Comparison of ENCODE assay signal across 8 cellular contexts in genomic region chr20:47318027-47318595, GRCh38. TPM values are rescaled to one million over a fixed set of nuclear protein-coding genes. Genes with fewer than 3 reads are reported as not detected.
DNase-seq lines count a peak whose midpoint lies in the region; ATAC-seq and TF ChIP-seq lines count a peak whose summit lies in the region.

No MANE protein-coding gene starts in this region.

- H3K27me3 Mint-ChIP-seq in stimulated activated naive CD8-positive, alpha-beta T cell treated with anti-CD3 and anti-CD28 coated beads, Interleukin-15, Interleukin-2, amounts not matched to agents 100 ng/mL and 50 ng/mL, for 24 hours, result no peaks in the 10 kb centered on the region

- 53 to 60% methylated on average over 7 of the region's 7 CpGs for WGBS in body of pancreas, 2 donors

- ATAC-seq in stimulated activated naive CD8-positive, alpha-beta T cell treated with anti-CD3 and anti-CD28 coated beads, Interleukin-15, Interleukin-2, amounts not matched to agents 100 U/mL and 50 U/mL, for 24 hours, result no peak
- ATAC-seq in body of pancreas, result peak; percentile 23

- DNase-seq in stimulated activated naive CD8-positive, alpha-beta T cell treated with anti-CD3 and anti-CD28 coated beads, Interleukin-15, Interleukin-2, amounts not matched to agents 100 U/mL and 50 U/mL, for 24 hours, result no peak
- peak in 1 of 4 donors; percentile 35 for DNase-seq in body of pancreas
- DNase-seq in iris pigment epithelial cell (ENCODE audit: low read depth), result peak; percentile 87
- DNase-seq in activated CD4-positive, alpha-beta T cell treated with anti-CD3 and anti-CD28 coated beads for 4 hours, result no peak
- DNase-seq in NCI-H1048 (lab: John Stamatoyannopoulos, UW), result no peak
- DNase-seq in NCI-H1092 treated with DMSO at 0.1 percent for 48 hours (lab: John Stamatoyannopoulos, UW), result no peak

- TF ChIP-seq CTCF in body of pancreas (IDR thresholded peaks at IDR 0.05), result no peak

- intact Hi-C loops in body of pancreas (cut with DNase I), result no loop called here

- peak overlapping the region; percentile 79 to 97 (median 83) for H3K9ac ChIP-seq in subcutaneous abdominal adipose tissue (ENCODE audit: low read length in 5 of 5)

- no peaks in the 10 kb centered on the region for H3K9me3 Mint-ChIP-seq in stimulated activated naive CD8-positive, alpha-beta T cell treated with anti-CD3 and anti-CD28 coated beads, Interleukin-15, Interleukin-2, amounts not matched to agents 100 ng/mL and 50 ng/mL, for 24 hours

- no peak for TF ChIP-seq POLR2A in body of pancreas (IDR thresholded peaks at IDR 0.05)

- H3K4me1 ChIP-seq in body of pancreas (peaks cover 77% of the 10 kb centered on the region), subcutaneous abdominal adipose tissue (ENCODE audit: control insufficient read depth in 5 of 5, insufficient read depth in 5 of 5, low read length in 5 of 5) (peaks cover 27 to 70% (median 62%) of the 10 kb centered on the region in 5 donors)

- H3K27ac ChIP-seq in body of pancreas, result peak overlapping the region; percentile 88 to 96 (median 92)
- peak overlapping the region; percentile 99 for H3K27ac ChIP-seq in subcutaneous abdominal adipose tissue (ENCODE audit: low read depth, low read length)

- peak overlapping the region; percentile 95 for H3K27ac Mint-ChIP-seq in stimulated activated naive CD8-positive, alpha-beta T cell treated with anti-CD3 and anti-CD28 coated beads, Interleukin-15, Interleukin-2, amounts not matched to agents 100 ng/mL and 50 ng/mL, for 24 hours

- no peaks in the 10 kb centered on the region for H3K9me3 ChIP-seq in body of pancreas
- H3K9me3 ChIP-seq in subcutaneous abdominal adipose tissue (ENCODE audit: control insufficient read depth in 5 of 5, low read length in 5 of 5), result no peaks in the 10 kb centered on the region

- peak overlapping the region; percentile 54 for H3K4me3 Mint-ChIP-seq in stimulated activated naive CD8-positive, alpha-beta T cell treated with anti-CD3 and anti-CD28 coated beads, Interleukin-15, Interleukin-2, amounts not matched to agents 100 ng/mL and 50 ng/mL, for 24 hours

- no peaks in the 10 kb centered on the region for H3K27me3 ChIP-seq in body of pancreas
- no peaks in the 10 kb centered on the region for H3K27me3 ChIP-seq in subcutaneous abdominal adipose tissue (ENCODE audit: control insufficient read depth in 5 of 5, insufficient read depth in 4 of 5, low read length in 5 of 5)

- H3K4me1 Mint-ChIP-seq in stimulated activated naive CD8-positive, alpha-beta T cell treated with anti-CD3 and anti-CD28 coated beads, Interleukin-15, Interleukin-2, amounts not matched to agents 100 ng/mL and 50 ng/mL, for 24 hours (ENCODE audit: low read depth), result peaks cover 68% of the 10 kb centered on the region

- H3K36me3 Mint-ChIP-seq in stimulated activated naive CD8-positive, alpha-beta T cell treated with anti-CD3 and anti-CD28 coated beads, Interleukin-15, Interleukin-2, amounts not matched to agents 100 ng/mL and 50 ng/mL, for 24 hours (ENCODE audit: low read depth), result peaks cover 12% of the 10 kb centered on the region

- H3K36me3 ChIP-seq in body of pancreas (replicated peaks in 1 of 2; ENCODE audit: insufficient read depth in 1 of 2, low read depth in 2 of 2) (no peaks in the 10 kb centered on the region), subcutaneous abdominal adipose tissue (ENCODE audit: control insufficient read depth in 5 of 5, insufficient read depth in 5 of 5, low read length in 5 of 5) (no peaks in the 10 kb centered on the region)

- no peak overlapping the region for H3K4me3 ChIP-seq in body of pancreas
- H3K4me3 ChIP-seq in subcutaneous abdominal adipose tissue (ENCODE audit: low read depth in 1 of 5, low read length in 5 of 5), result peak overlapping the region in 4 of 5 donors; percentile 25 to 58 (median 50)

RNA-seq across cellular contexts. Expression of gene ZMYND8, which starts 38.4 kb away (rescaled TPM):
- 10 to 100 TPM; 18.9 to 19.1 TPM for total RNA-seq in body of pancreas

Comparison
In these comparisons a context has a peak if more than half of its experiments do, and no peak if none do; other contexts are left out.
1. H3K4me3 ChIP-seq: peak in subcutaneous abdominal adipose tissue (4 of 5); none in body of pancreas (0 of 2).